In genomic region chr19:42132030-42132628, GRCh38 we compare ENCODE assay signal across 7 cellular contexts. TPM values are rescaled to one million over a fixed set of nuclear protein-coding genes. Genes with fewer than 3 reads are reported as not detected.
DNase-seq lines count a peak whose midpoint lies in the region; ATAC-seq and TF ChIP-seq lines count a peak whose summit lies in the region.

Gene POU2F2 (minus strand): TSS chr19:42132446. CDS start chr19:42132411, 35 bp downstream.

- 0 out of 2 replicates have a peak within 1 kb of the TSS, but pooled peaks have one; percentile 5 for H3K4me3 ChIP-seq in MG63
- peak within 1 kb of the TSS; percentile 49 for H3K4me3 ChIP-seq in fibroblast of pulmonary artery (replicated peaks; ENCODE audit: low read depth, low read length)

- H3K36me3 ChIP-seq in MG63, result no peaks in the 10 kb centered on the region

- DNase-seq in MG63 (no peak), fibroblast of pulmonary artery (ENCODE audit: low read depth) (no peak), retina (peak; percentile 27), NCI-H2029 treated with DMSO at 0.1 percent for 48 hours (lab: John Stamatoyannopoulos, UW) (no peak), NCI-H1417 (lab: John Stamatoyannopoulos, UW) (no peak)
- DNase-seq in activated CD8-positive, alpha-beta memory T cell treated with anti-CD3 and anti-CD28 coated beads, Interleukin-2, amount 50 U/mL, for 4 hours, result peak; percentile 94

- no peak for TF ChIP-seq CTCF in fibroblast of pulmonary artery (IDR thresholded peaks at IDR 0.05; ENCODE audit: low read length, missing control alignments)

- ATAC-seq in GM19372 (IDR thresholded peaks at IDR 0.05; ENCODE audit: low read depth, unreplicated experiment), result peak; percentile 40

- H3K9me3 ChIP-seq in MG63, result no peaks in the 10 kb centered on the region

- H3K27me3 ChIP-seq in MG63, result no peaks in the 10 kb centered on the region

RNA-seq across cellular contexts. Expression of gene POU2F2, which starts in this region (rescaled TPM):
- total RNA-seq in MG63 (2014; rRNA removed; shearing (Covaris generic); ENCODE audit: low replicate concordance), result not detected in 2 replicates

Comparison
In these comparisons a context has a peak if more than half of its experiments do, and no peak if none do; other contexts are left out.
1. DNase-seq: peak in activated CD8-positive, alpha-beta memory T cell treated with anti-CD3 and anti-CD28 coated beads, Interleukin-2, amount 50 U/mL, for 4 hours (single experiment) and retina (single experiment); none in MG63 (single experiment), fibroblast of pulmonary artery (single experiment), NCI-H2029 treated with DMSO at 0.1 percent for 48 hours (single experiment) and NCI-H1417 (0 of 3).